In the genomic region with DNA sequence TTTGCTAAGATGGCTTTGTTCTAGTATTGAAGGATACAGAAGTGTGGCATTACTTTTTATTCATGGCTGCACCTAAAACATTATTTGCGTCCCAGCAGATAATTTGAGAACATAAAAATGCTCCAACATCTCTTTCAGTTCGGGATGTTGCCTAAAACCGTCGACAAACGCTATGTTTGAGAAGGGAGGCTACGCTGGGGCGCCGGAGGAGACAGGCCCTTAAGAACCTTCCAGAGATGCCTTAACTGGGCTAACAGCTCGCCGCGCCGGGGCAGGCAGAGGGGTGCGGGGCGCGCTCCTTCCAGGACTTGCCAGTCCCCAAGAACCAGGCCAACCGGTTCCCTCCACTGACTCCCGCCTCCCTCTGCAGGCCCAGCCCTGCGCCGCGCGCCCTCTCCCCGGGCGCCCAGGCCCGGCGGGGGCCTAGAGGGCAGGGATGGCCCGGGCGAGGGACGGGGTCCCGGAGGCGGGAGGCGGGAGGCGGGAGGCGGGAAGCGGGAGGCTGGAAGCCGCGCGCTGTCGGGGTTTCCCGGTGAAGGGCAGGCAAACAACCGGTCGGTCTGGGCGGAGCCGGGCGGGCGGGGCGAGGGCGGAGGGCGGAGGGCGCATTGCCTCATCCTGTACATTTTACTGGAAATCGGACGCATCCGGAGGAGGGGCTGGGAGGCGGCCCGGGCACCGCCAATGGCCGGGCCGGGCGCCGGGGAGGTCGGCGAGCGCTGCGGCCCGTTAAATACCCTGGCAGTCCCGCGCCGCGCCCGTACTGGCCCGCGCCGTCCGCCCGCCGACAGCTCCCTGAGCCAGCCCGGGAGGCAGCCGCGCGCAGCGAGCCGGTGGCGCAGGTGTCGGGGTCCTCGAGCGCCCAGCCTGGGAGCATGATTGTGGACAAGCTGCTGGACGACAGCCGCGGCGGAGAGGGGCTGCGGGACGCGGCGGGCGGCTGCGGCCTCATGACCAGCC, we compare ENCODE assay signal across 8 cellular contexts. TPM values are rescaled to one million over a fixed set of nuclear protein-coding genes. Genes with fewer than 3 reads are reported as not detected.
DNase-seq lines count a peak whose midpoint lies in the region; ATAC-seq and TF ChIP-seq lines count a peak whose summit lies in the region.

A gene with protein sequence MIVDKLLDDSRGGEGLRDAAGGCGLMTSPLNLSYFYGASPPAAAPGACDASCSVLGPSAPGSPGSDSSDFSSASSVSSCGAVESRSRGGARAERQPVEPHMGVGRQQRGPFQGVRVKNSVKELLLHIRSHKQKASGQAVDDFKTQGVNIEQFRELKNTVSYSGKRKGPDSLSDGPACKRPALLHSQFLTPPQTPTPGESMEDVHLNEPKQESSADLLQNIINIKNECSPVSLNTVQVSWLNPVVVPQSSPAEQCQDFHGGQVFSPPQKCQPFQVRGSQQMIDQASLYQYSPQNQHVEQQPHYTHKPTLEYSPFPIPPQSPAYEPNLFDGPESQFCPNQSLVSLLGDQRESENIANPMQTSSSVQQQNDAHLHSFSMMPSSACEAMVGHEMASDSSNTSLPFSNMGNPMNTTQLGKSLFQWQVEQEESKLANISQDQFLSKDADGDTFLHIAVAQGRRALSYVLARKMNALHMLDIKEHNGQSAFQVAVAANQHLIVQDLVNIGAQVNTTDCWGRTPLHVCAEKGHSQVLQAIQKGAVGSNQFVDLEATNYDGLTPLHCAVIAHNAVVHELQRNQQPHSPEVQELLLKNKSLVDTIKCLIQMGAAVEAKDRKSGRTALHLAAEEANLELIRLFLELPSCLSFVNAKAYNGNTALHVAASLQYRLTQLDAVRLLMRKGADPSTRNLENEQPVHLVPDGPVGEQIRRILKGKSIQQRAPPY (plus strand): TSS at position 761 of the 960 bp plus-strand sequence. CDS start 115 bp downstream, at position 876.

- H2AFZ ChIP-seq in fibroblast of lung (ENCODE audit: low read length), result peak within 1 kb of the TSS; percentile 36

- peaks cover 49% of the 10 kb centered on the region for H3K4me1 Mint-ChIP-seq in activated T-helper 1 cell treated with anti-CD3 and anti-CD28 coated beads, Interleukin-12 subunit alpha, Interleukin-12 subunit beta, Interleukin-2, Interleukin-4 antibody, amounts not matched to agents 30 ng/mL and 10 ng/mL and 1 ng/mL, durations not matched to agents 14 hours and 24 hours and 36 hours (ENCODE audit: low read depth)
- H3K4me1 Mint-ChIP-seq in naive B cell, result peaks cover 35 to 49% (median 41%) of the 10 kb centered on the region in 3 donors
- H3K4me1 Mint-ChIP-seq in stimulated activated memory B cell treated with anti-CD40 and anti-IgM and Interleukin-4, amounts not matched to agents 10 μg/mL and 1 μg/mL and 100 μg/mL, for 72 hours, result peaks cover 42% of the 10 kb centered on the region

- no peaks in the 10 kb centered on the region for H3K9me3 ChIP-seq in fibroblast of lung (ENCODE audit: control insufficient read depth, insufficient read depth, low read depth, low read length)

- peak within 1 kb of the TSS; percentile 90 for H3K9ac ChIP-seq in fibroblast of lung (ENCODE audit: insufficient read depth, low read length)

- peaks cover 9% of the 10 kb centered on the region for H3K4me1 ChIP-seq in fibroblast of lung (ENCODE audit: control insufficient read depth, extremely low read depth, insufficient read depth, low read length)

- peak; percentile 69 for DNase-seq in DMS153 treated with DMSO at 0.1 percent for 48 hours (lab: John Stamatoyannopoulos, UW; ENCODE audit: unreplicated experiment)
- DNase-seq in Jurkat, Clone E6-1 (ENCODE audit: low read depth, low spot score), result no peak
- DNase-seq in RPMI7951 (ENCODE audit: low read depth), result peak; percentile 94
- peak; percentile 93 for DNase-seq in activated T-helper 1 cell treated with anti-CD3 and anti-CD28 coated beads, Interleukin-12 subunit alpha, Interleukin-12 subunit beta, Interleukin-2, Interleukin-4 antibody, amounts not matched to agents 30 ng/mL and 10 ng/mL and 1 ng/mL, durations not matched to agents 14 hours and 24 hours and 36 hours (ENCODE audit: low spot score)
- DNase-seq in fibroblast of lung (ENCODE audit: low read depth in 2 of 2), result peak; percentile 92 to 94
- DNase-seq in naive B cell, result peak; percentile 85

- peak within 1 kb of the TSS; percentile 96 for H3K27ac Mint-ChIP-seq in activated T-helper 1 cell treated with anti-CD3 and anti-CD28 coated beads, Interleukin-12 subunit alpha, Interleukin-12 subunit beta, Interleukin-2, Interleukin-4 antibody, amounts not matched to agents 30 ng/mL and 10 ng/mL and 1 ng/mL, durations not matched to agents 14 hours and 24 hours and 36 hours
- H3K27ac Mint-ChIP-seq in naive B cell, result peak within 1 kb of the TSS; percentile 88 to 99 (median 96)
- peak within 1 kb of the TSS; percentile 97 for H3K27ac Mint-ChIP-seq in stimulated activated memory B cell treated with anti-CD40 and anti-IgM and Interleukin-4, amounts not matched to agents 10 μg/mL and 1 μg/mL and 100 μg/mL, for 72 hours

- H3K27ac ChIP-seq in fibroblast of lung (ENCODE audit: insufficient read depth, low read length), result peak within 1 kb of the TSS; percentile 93

- peaks cover 42% of the 10 kb centered on the region for H3K79me2 ChIP-seq in fibroblast of lung (ENCODE audit: control insufficient read depth, insufficient read depth, low read length)

- H3K27me3 ChIP-seq in fibroblast of lung (ENCODE audit: control insufficient read depth, insufficient read depth, low read length), result no peaks in the 10 kb centered on the region

- peak within 1 kb of the TSS; percentile 32 for H3K4me3 ChIP-seq in Jurkat, Clone E6-1 (ENCODE audit: low read length)
- H3K4me3 ChIP-seq in fibroblast of lung (replicated peaks in 1 of 4; ENCODE audit: control extremely low read depth in 1 of 4, insufficient read depth in 1 of 4, low read depth in 3 of 4, low read length in 4 of 4), result peak within 1 kb of the TSS; percentile 69 to 97 (median 86)

- ATAC-seq in GM21717 (IDR thresholded peaks at IDR 0.05; ENCODE audit: unreplicated experiment), result peak; percentile 80
- ATAC-seq in naive B cell (ENCODE audit: low read depth in 2 of 2), result peak; percentile 67 to 69
- ATAC-seq in stimulated activated memory B cell treated with anti-CD40 and anti-IgM and Interleukin-4, amounts not matched to agents 10 μg/mL and 1 μg/mL and 100 μg/mL, for 72 hours, result peak; percentile 93

- no peaks in the 10 kb centered on the region for H3K9me3 Mint-ChIP-seq in activated T-helper 1 cell treated with anti-CD3 and anti-CD28 coated beads, Interleukin-12 subunit alpha, Interleukin-12 subunit beta, Interleukin-2, Interleukin-4 antibody, amounts not matched to agents 30 ng/mL and 10 ng/mL and 1 ng/mL, durations not matched to agents 14 hours and 24 hours and 36 hours
- H3K9me3 Mint-ChIP-seq in naive B cell, result no peaks in the 10 kb centered on the region
- H3K9me3 Mint-ChIP-seq in stimulated activated memory B cell treated with anti-CD40 and anti-IgM and Interleukin-4, amounts not matched to agents 10 μg/mL and 1 μg/mL and 100 μg/mL, for 72 hours, result no peaks in the 10 kb centered on the region

- intact Hi-C loops in activated T-helper 1 cell treated with anti-CD3 and anti-CD28 coated beads, Interleukin-12 subunit alpha, Interleukin-12 subunit beta, Interleukin-2, Interleukin-4 antibody, amounts not matched to agents 30 ng/mL and 10 ng/mL and 1 ng/mL, durations not matched to agents 14 hours and 24 hours and 36 hours (cut with micrococcal nuclease), result loop anchor here (2.0 kb wide), 1 partner anchor 70 kb away; a partner anchor contains a TSS

- peak within 1 kb of the TSS; percentile 93 for H3K4me2 ChIP-seq in fibroblast of lung (ENCODE audit: extremely low read depth, insufficient read depth, low read length)

- H3K36me3 ChIP-seq in fibroblast of lung (ENCODE audit: control insufficient read depth, insufficient read depth, low read length), result peaks cover 9% of the 10 kb centered on the region

- no peaks in the 10 kb centered on the region for H3K27me3 Mint-ChIP-seq in activated T-helper 1 cell treated with anti-CD3 and anti-CD28 coated beads, Interleukin-12 subunit alpha, Interleukin-12 subunit beta, Interleukin-2, Interleukin-4 antibody, amounts not matched to agents 30 ng/mL and 10 ng/mL and 1 ng/mL, durations not matched to agents 14 hours and 24 hours and 36 hours (ENCODE audit: insufficient read depth)
- H3K27me3 Mint-ChIP-seq in naive B cell, result no peaks in the 10 kb centered on the region
- H3K27me3 Mint-ChIP-seq in stimulated activated memory B cell treated with anti-CD40 and anti-IgM and Interleukin-4, amounts not matched to agents 10 μg/mL and 1 μg/mL and 100 μg/mL, for 72 hours, result no peaks in the 10 kb centered on the region

- TF ChIP-seq CTCF in fibroblast of lung (conservative IDR thresholded peaks at IDR 0.05 in 1 of 2, IDR thresholded peaks at IDR 0.05 in 1 of 2; ENCODE audit: low read depth in 1 of 2, low read length in 2 of 2), result no peak

- H3K36me3 Mint-ChIP-seq in activated T-helper 1 cell treated with anti-CD3 and anti-CD28 coated beads, Interleukin-12 subunit alpha, Interleukin-12 subunit beta, Interleukin-2, Interleukin-4 antibody, amounts not matched to agents 30 ng/mL and 10 ng/mL and 1 ng/mL, durations not matched to agents 14 hours and 24 hours and 36 hours (ENCODE audit: low read depth), result peaks cover 62% of the 10 kb centered on the region
- H3K36me3 Mint-ChIP-seq in naive B cell, result peaks cover 26% of the 10 kb centered on the region in 2 donors
- peaks cover 54% of the 10 kb centered on the region for H3K36me3 Mint-ChIP-seq in stimulated activated memory B cell treated with anti-CD40 and anti-IgM and Interleukin-4, amounts not matched to agents 10 μg/mL and 1 μg/mL and 100 μg/mL, for 72 hours

- peaks cover 5% of the 10 kb centered on the region for H4K20me1 ChIP-seq in fibroblast of lung (ENCODE audit: control insufficient read depth, extremely low read depth, insufficient read depth, low read length)

- H3K4me3 Mint-ChIP-seq in activated T-helper 1 cell treated with anti-CD3 and anti-CD28 coated beads, Interleukin-12 subunit alpha, Interleukin-12 subunit beta, Interleukin-2, Interleukin-4 antibody, amounts not matched to agents 30 ng/mL and 10 ng/mL and 1 ng/mL, durations not matched to agents 14 hours and 24 hours and 36 hours, result peak within 1 kb of the TSS; percentile 93
- peak within 1 kb of the TSS; percentile 91 to 99 (median 96) for H3K4me3 Mint-ChIP-seq in naive B cell
- H3K4me3 Mint-ChIP-seq in stimulated activated memory B cell treated with anti-CD40 and anti-IgM and Interleukin-4, amounts not matched to agents 10 μg/mL and 1 μg/mL and 100 μg/mL, for 72 hours, result peak within 1 kb of the TSS; percentile 88

RNA-seq across cellular contexts. Expression of the gene that starts here (rescaled TPM):
- polyA plus RNA-seq in Jurkat, Clone E6-1 (2012; ENCODE audit: insufficient read depth, insufficient read length), result 1.3 TPM
- total RNA-seq in RPMI7951 (2014; rRNA removed; shearing (Covaris generic)), result 9.5 and 12.1 TPM in 2 replicates
- 72.4 and 79.7 TPM in 2 replicates for total RNA-seq in activated T-helper 1 cell treated with anti-CD3 and anti-CD28 coated beads, Interleukin-12 subunit alpha, Interleukin-12 subunit beta, Interleukin-2, Interleukin-4 antibody, amounts not matched to agents 30 ng/mL and 10 ng/mL and 1 ng/mL, durations not matched to agents 14 hours and 24 hours and 36 hours
- 15.4 and 38.8 TPM in 2 replicates for total RNA-seq in fibroblast of lung
- 14.7 and 21.3 TPM in 2 replicates for polyA plus RNA-seq in fibroblast of lung
- 6.1 and 9.5 TPM in 2 replicates for polyA plus RNA-seq in fibroblast of lung (2012)
- 8.8 and 25.1 TPM in 2 replicates for polyA minus RNA-seq in fibroblast of lung (ENCODE audit: low replicate concordance)
- polyA plus RNA-seq in naive B cell (ENCODE audit: low read depth in 6 of 6), result 10 to 100 TPM in 5 of 6 donors, 1 to 10 TPM in 1; 7.4 to 28.5 (median 21.9) TPM
